In genomic region chr6:15184441-15184861, GRCh38 we compare ENCODE assay signal across 11 cellular contexts.
DNase-seq lines count a peak whose midpoint lies in the region; ATAC-seq lines count a peak whose summit lies in the region.
"Had no signal": no experiment of that assay in that cellular context is flagged by ENCODE, and none has a peak within 500 bp of the region (broad histone marks: within the 10 kb centered on the region; RNA-seq: fewer than 3 reads in every experiment).

No MANE protein-coding gene starts in this region.

- H3K4me3 Mint-ChIP-seq in CD4-positive, alpha-beta memory T cell, result peak overlapping the region in 3 of 8 donors; percentile 12 to 32 (median 23)

- peak overlapping the region in 5 of 7 donors; percentile 8 to 36 (median 28) for H3K27ac Mint-ChIP-seq in CD4-positive, alpha-beta memory T cell

- H3K27ac ChIP-seq in CD4-positive, alpha-beta memory T cell (ENCODE audit: low read depth, low read length), result no peak overlapping the region
- H3K27ac ChIP-seq: thoracic aorta had no signal

- H3K9me3 Mint-ChIP-seq in CD4-positive, alpha-beta memory T cell, result no peaks in the 10 kb centered on the region

- ATAC-seq in GM19463 (IDR thresholded peaks at IDR 0.05; ENCODE audit: unreplicated experiment), result peak; percentile 54
- no peak for ATAC-seq in HG03280 (IDR thresholded peaks at IDR 0.05; ENCODE audit: unreplicated experiment)
- ATAC-seq in HG03571 (IDR thresholded peaks at IDR 0.05; ENCODE audit: unreplicated experiment), result no peak

- H3K36me3 ChIP-seq in CD4-positive, alpha-beta memory T cell (ENCODE audit: insufficient read depth, low read length), result no peaks in the 10 kb centered on the region
- H3K36me3 ChIP-seq: BE2C, thoracic aorta had no signal

- DNase-seq in CD4-positive, alpha-beta memory T cell, result peak in 3 of 5 donors; percentile 3 to 40 (median 22)
- peak; percentile 70 for DNase-seq in activated CD8-positive, alpha-beta memory T cell treated with anti-CD3 and anti-CD28 coated beads for 24 hours
- DNase-seq in kidney tubule cell (ENCODE audit: low spot score) (peak; percentile 17), DMS 273 (lab: John Stamatoyannopoulos, UW; ENCODE audit: unreplicated experiment) (no peak), dermis blood vessel endothelial cell (no peak)
- DNase-seq: BE2C, NCI-H774 had no signal

- no peak overlapping the region for H3K4me3 ChIP-seq in CD4-positive, alpha-beta memory T cell (ENCODE audit: low read length in 2 of 2)
- H3K4me3 ChIP-seq: thoracic aorta had no signal

- peaks cover 4 to 17% (median 8%) of the 10 kb centered on the region in 4 donors for H3K4me1 Mint-ChIP-seq in CD4-positive, alpha-beta memory T cell

- POLR2A ChIA-PET in CD4-positive, alpha-beta memory T cell (lab: Charles Lee; ENCODE audit: partially characterized antibody), result no interaction called here

- CTCF ChIA-PET in CD4-positive, alpha-beta memory T cell (lab: Charles Lee; ENCODE audit: partially characterized antibody), result no interaction called here

- no peaks in the 10 kb centered on the region for H3K36me3 Mint-ChIP-seq in CD4-positive, alpha-beta memory T cell

- peaks cover 10% of the 10 kb centered on the region for H3K4me1 ChIP-seq in CD4-positive, alpha-beta memory T cell (ENCODE audit: insufficient read depth, low read length)
- H3K4me1 ChIP-seq: BE2C had no signal

- H3K27me3 Mint-ChIP-seq in CD4-positive, alpha-beta memory T cell, result no peaks in the 10 kb centered on the region

- H3K9me3 ChIP-seq in CD4-positive, alpha-beta memory T cell (ENCODE audit: control insufficient read depth in 1 of 2, low read length in 2 of 2), result no peaks in the 10 kb centered on the region
- H3K9me3 ChIP-seq: BE2C, thoracic aorta had no signal

- no peaks in the 10 kb centered on the region for H3K27me3 ChIP-seq in CD4-positive, alpha-beta memory T cell (ENCODE audit: insufficient read depth, low read length)
- H3K27me3 ChIP-seq: BE2C had no signal

- intact Hi-C loops in CD4-positive, alpha-beta memory T cell (cut with micrococcal nuclease), result no loop called here

Comparison
In these comparisons a context has a peak if more than half of its experiments do, and no peak if none do; other contexts are left out.
1. DNase-seq: peak in CD4-positive, alpha-beta memory T cell (3 of 5), activated CD8-positive, alpha-beta memory T cell treated with anti-CD3 and anti-CD28 coated beads for 24 hours (single experiment) and kidney tubule cell (single experiment); none in DMS 273 (single experiment) and dermis blood vessel endothelial cell (single experiment).